ENCODE assay signal across 13 cellular contexts in genomic region chr16:47079883-47080282, GRCh38.
A peak's percentile ranks its signal among the peaks of the same experiment; 100 is the strongest.
DNase-seq lines count a peak whose midpoint lies in the region; ATAC-seq and TF ChIP-seq lines count a peak whose summit lies in the region.
"Had no signal": no experiment of that assay in that cellular context is flagged by ENCODE, and none has a peak within 500 bp of the region (broad histone marks: within the 10 kb centered on the region; RNA-seq: fewer than 3 reads in every experiment).

No MANE protein-coding gene starts in this region.

- peaks cover 0 to 14% (median 8%) of the 10 kb centered on the region in 3 experiments; a peak in 4 of 7 replicates for H3K36me3 Mint-ChIP-seq in H9 (ENCODE audit: insufficient read depth in 1 of 3, low read depth in 3 of 3)
- H3K36me3 Mint-ChIP-seq in activated T-helper 17 cell treated with anti-CD3 and anti-CD28 coated beads, Interleukin-2, amount 50 U/mL, for 72 hours (ENCODE audit: low read depth), result peaks cover 22% of the 10 kb centered on the region

- DNase-seq in H9 (no peak), NT2/D1 (ENCODE audit: low read depth, low spot score) (peak; percentile 60), GM03348 (ENCODE audit: low spot score) (no peak), left ventricle myocardium inferior (no peak), tibial artery (no peak)
- DNase-seq: C1 segment of cervical spinal cord; CD4-positive, alpha-beta T cell; DMS79; Karpas-422 had no signal

- H3K4me3 ChIP-seq in NT2/D1 (ENCODE audit: insufficient read length, low read depth) (no peak overlapping the region), iPS-20b (ENCODE audit: low read length) (peak overlapping the region; percentile 44; the same call in 1 of the 2 replicates), left ventricle myocardium inferior (no peak overlapping the region), tibial artery (no peak overlapping the region)
- H3K4me3 ChIP-seq: K562 had no signal

- no peaks in the 10 kb centered on the region for H4K20me1 ChIP-seq in H9 (ENCODE audit: control insufficient read depth, insufficient read depth, insufficient read length)

- no peak overlapping the region for H3K27ac ChIP-seq in H9 (ENCODE audit: insufficient read length, low read depth, low read length)
- no peak overlapping the region for H3K27ac ChIP-seq in iPS-20b (ENCODE audit: low read length)
- H3K27ac ChIP-seq in left ventricle myocardium inferior (replicated peaks), result no peak overlapping the region
- H3K27ac ChIP-seq in tibial artery, result no peak overlapping the region

- no peaks in the 10 kb centered on the region for H3K9me3 Mint-ChIP-seq in H9
- no peaks in the 10 kb centered on the region for H3K9me3 Mint-ChIP-seq in activated T-helper 17 cell treated with anti-CD3 and anti-CD28 coated beads, Interleukin-2, amount 50 U/mL, for 72 hours
- H3K9me3 Mint-ChIP-seq: CD4-positive, alpha-beta T cell had no signal

- no CpG with 5 or more reads among the region's 5 CpGs for WGBS in H9 (ENCODE audit: extremely low coverage, insufficient read length, low lambda C conversion rate)

- TF ChIP-seq CTCF in H9 (conservative IDR thresholded peaks at IDR 0.05) (no peak), left ventricle myocardium inferior (IDR thresholded peaks at IDR 0.05; ENCODE audit: borderline replicate concordance) (no peak), tibial artery (IDR thresholded peaks at IDR 0.05) (no peak)

- H3K18ac ChIP-seq in H9 (ENCODE audit: insufficient read length, low read depth, low read length), result no peak overlapping the region

- H3K4ac ChIP-seq in H9 (ENCODE audit: low read depth, low read length), result no peak overlapping the region

- no peak overlapping the region for H2BK5ac ChIP-seq in H9 (ENCODE audit: insufficient read length, low read length)

- no peak overlapping the region for H3K4me2 ChIP-seq in H9 (ENCODE audit: insufficient read depth, insufficient read length, low read length)

- H2BK120ac ChIP-seq in H9 (ENCODE audit: low read depth, low read length, poor library complexity, severe bottlenecking), result no peak overlapping the region

- no peak for ATAC-seq in activated T-helper 17 cell treated with anti-CD3 and anti-CD28 coated beads, Interleukin-2, amount 50 U/mL, for 72 hours (replicated peaks)
- ATAC-seq: K562 had no signal

- no peak overlapping the region for H4K8ac ChIP-seq in H9 (replicated peaks; ENCODE audit: insufficient read length, low read depth, low read length)

- no peak overlapping the region for H4K5ac ChIP-seq in H9 (ENCODE audit: insufficient read length, low read depth, low read length)

- H2BK12ac ChIP-seq in H9 (ENCODE audit: insufficient read length, low read depth, low read length), result no peak overlapping the region

- H3K4me1 ChIP-seq in H9 (ENCODE audit: insufficient read depth, low read length) (no peaks in the 10 kb centered on the region), NT2/D1 (ENCODE audit: insufficient read depth, insufficient read length) (no peaks in the 10 kb centered on the region), iPS-20b (ENCODE audit: insufficient read depth, low read length) (peaks cover 15% of the 10 kb centered on the region), left ventricle myocardium inferior (no peaks in the 10 kb centered on the region), tibial artery (no peaks in the 10 kb centered on the region)

- no peak overlapping the region for H3K56ac ChIP-seq in H9 (ENCODE audit: insufficient read length, low read depth, low read length)

- H3K27ac Mint-ChIP-seq in H9, result peak overlapping the region in 2 of 3 experiments; percentile 12 to 41; a peak in 4 of 7 replicates
- H3K27ac Mint-ChIP-seq in activated T-helper 17 cell treated with anti-CD3 and anti-CD28 coated beads, Interleukin-2, amount 50 U/mL, for 72 hours, result no peak overlapping the region
- H3K27ac Mint-ChIP-seq: B cell; CD4-positive, alpha-beta T cell had no signal

- intact Hi-C loops in left ventricle myocardium inferior (cut with micrococcal nuclease), result no loop called here
- intact Hi-C loops in tibial artery (cut with DNase I; ENCODE audit: low total_unique reads), result no loop called here

- no peak overlapping the region for H3K23ac ChIP-seq in H9 (ENCODE audit: insufficient read length, low read depth, low read length)

- H3K14ac ChIP-seq in H9 (ENCODE audit: insufficient read depth, low read length), result no peak overlapping the region

- H3K23me2 ChIP-seq in H9 (ENCODE audit: insufficient read length, low read depth, low read length, poor library complexity, severe bottlenecking), result no peaks in the 10 kb centered on the region

- H3K4me3 Mint-ChIP-seq in H9, result no peak overlapping the region; a peak in 1 of 5 replicates
- no peak overlapping the region for H3K4me3 Mint-ChIP-seq in activated T-helper 17 cell treated with anti-CD3 and anti-CD28 coated beads, Interleukin-2, amount 50 U/mL, for 72 hours
- H3K4me3 Mint-ChIP-seq: B cell; CD4-positive, alpha-beta T cell had no signal

- no peaks in the 10 kb centered on the region for H3K79me1 ChIP-seq in H9 (ENCODE audit: insufficient read depth, low read depth, low read length, poor library complexity, severe bottlenecking)

- no peak overlapping the region for H2AK5ac ChIP-seq in H9 (ENCODE audit: insufficient read length, low read length)

- no peak overlapping the region for H3T11ph ChIP-seq in H9 (ENCODE audit: low read length)

- no peak overlapping the region for H4K91ac ChIP-seq in H9 (ENCODE audit: insufficient read length, low read depth, low read length)

- no peaks in the 10 kb centered on the region for H3K79me2 ChIP-seq in H9 (ENCODE audit: insufficient read depth, low read length)

- H3K36me3 ChIP-seq in NT2/D1 (ENCODE audit: insufficient read depth, insufficient read length, low read length) (peaks cover 22% of the 10 kb centered on the region), iPS-20b (ENCODE audit: insufficient read depth, low read depth, low read length) (0 out of 2 replicates have a peak, but pooled peaks cover 10% of the 10 kb centered on the region), left ventricle myocardium inferior (no peaks in the 10 kb centered on the region), tibial artery (no peaks in the 10 kb centered on the region)

- no peaks in the 10 kb centered on the region for H3K27me3 Mint-ChIP-seq in H9 (ENCODE audit: low read depth)
- no peaks in the 10 kb centered on the region for H3K27me3 Mint-ChIP-seq in activated T-helper 17 cell treated with anti-CD3 and anti-CD28 coated beads, Interleukin-2, amount 50 U/mL, for 72 hours
- H3K27me3 Mint-ChIP-seq: B cell; CD4-positive, alpha-beta T cell had no signal

- H3K9me3 ChIP-seq in H9 (ENCODE audit: control insufficient read depth, low read depth, low read length) (no peaks in the 10 kb centered on the region), NT2/D1 (ENCODE audit: insufficient read depth, low read length) (no peaks in the 10 kb centered on the region), iPS-20b (ENCODE audit: insufficient read depth, low read depth, low read length) (no peaks in the 10 kb centered on the region), left ventricle myocardium inferior (replicated peaks) (no peaks in the 10 kb centered on the region), tibial artery (no peaks in the 10 kb centered on the region)

- H3K9ac ChIP-seq in H9 (ENCODE audit: extremely low read depth, insufficient read length, low read length) (no peak overlapping the region), NT2/D1 (ENCODE audit: insufficient read length, low read depth) (no peak overlapping the region), iPS-20b (ENCODE audit: low read depth, low read length) (no peak overlapping the region)

- H3K27me3 ChIP-seq in H9 (ENCODE audit: insufficient read depth, low read length) (no peaks in the 10 kb centered on the region), NT2/D1 (ENCODE audit: insufficient read depth, insufficient read length) (no peaks in the 10 kb centered on the region), iPS-20b (ENCODE audit: insufficient read depth, low read length) (no peaks in the 10 kb centered on the region), left ventricle myocardium inferior (ENCODE audit: low read depth) (no peaks in the 10 kb centered on the region), tibial artery (no peaks in the 10 kb centered on the region)

- H3K4me1 Mint-ChIP-seq in H9, result peaks cover 30% of the 10 kb centered on the region in 2 experiments
- H3K4me1 Mint-ChIP-seq in activated T-helper 17 cell treated with anti-CD3 and anti-CD28 coated beads, Interleukin-2, amount 50 U/mL, for 72 hours, result no peaks in the 10 kb centered on the region
- H3K4me1 Mint-ChIP-seq: B cell had no signal

- H2BK15ac ChIP-seq in H9 (ENCODE audit: low read depth, low read length), result no peak overlapping the region

- H2BK20ac ChIP-seq in H9 (ENCODE audit: low read depth, low read length, poor library complexity, severe bottlenecking), result no peak overlapping the region

- H2AFZ ChIP-seq in H9 (ENCODE audit: low read length), result no peak overlapping the region
